Comparison of ENCODE assay signal across 19 cellular contexts in the genomic region with DNA sequence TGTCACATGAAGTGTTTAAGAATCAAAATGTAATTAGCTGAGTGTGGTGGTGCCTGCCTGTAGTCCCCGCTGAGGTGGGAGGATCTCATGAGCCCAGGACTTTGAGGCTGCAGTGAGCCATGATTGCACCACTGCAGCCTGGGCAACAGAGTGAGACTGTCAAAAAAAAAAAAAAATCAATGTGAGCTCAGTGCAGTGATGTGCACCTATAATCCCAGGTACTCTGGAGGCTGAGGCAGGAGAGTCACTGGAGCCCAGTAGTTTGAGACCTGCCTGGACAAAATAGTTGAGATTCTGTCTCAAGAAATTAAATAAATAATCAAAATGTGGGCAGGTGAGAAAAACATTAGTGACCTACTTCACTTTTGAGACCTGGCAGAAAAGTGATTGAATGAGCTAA.
A peak's percentile ranks its signal among the peaks of the same experiment; 100 is the strongest.
DNase-seq lines count a peak whose midpoint lies in the region; ATAC-seq and TF ChIP-seq lines count a peak whose summit lies in the region.
"Had no signal": no experiment of that assay in that cellular context is flagged by ENCODE, and none has a peak within 500 bp of the region (broad histone marks: within the 10 kb centered on the region; RNA-seq: fewer than 3 reads in every experiment).

No MANE protein-coding gene starts in this region.

- H3K23ac ChIP-seq in IMR-90 (ENCODE audit: low read depth, low read length), result peak overlapping the region; percentile 40; the same call in 1 of the 2 replicates

- H3K4me2 ChIP-seq in IMR-90 (ENCODE audit: low read depth, low read length), result no peak overlapping the region

- peak overlapping the region; percentile 88 for H3K4me3 Mint-ChIP-seq in Calu3 (ENCODE audit: low read depth, unreplicated experiment)
- H3K4me3 Mint-ChIP-seq in central memory CD8-positive, alpha-beta T cell, result no peak overlapping the region
- H3K4me3 Mint-ChIP-seq: activated CD8-positive, alpha-beta T cell treated with anti-CD3 and anti-CD28 coated beads for 36 hours; activated T-cell treated with anti-CD3 and anti-CD28 coated beads, Interleukin-2, amount 50 U/mL, for 4 hours had no signal

- BruUV-seq in Calu3 (replicated peaks; lab: Mats Ljungman, UMichigan) (no TSS peak), IMR-90 (replicated peaks; lab: Mats Ljungman, UMichigan) (no TSS peak)

- no peak overlapping the region for H2BK5ac ChIP-seq in IMR-90 (ENCODE audit: low read depth, low read length, poor library complexity, severe bottlenecking)

- no peak overlapping the region for H2BK20ac ChIP-seq in IMR-90 (ENCODE audit: low read depth, low read length)

- H3K9ac ChIP-seq in IMR-90 (ENCODE audit: low read depth, low read length), result no peak overlapping the region

- WGBS in IMR-90 (ENCODE audit: extremely low coverage in 2 of 2, insufficient read length in 1 of 2), 2 experiments, result no CpG with 5 or more reads among the region's 1 CpG

- H3K27me3 Mint-ChIP-seq in Calu3 (ENCODE audit: unreplicated experiment), result no peaks in the 10 kb centered on the region
- H3K27me3 Mint-ChIP-seq in central memory CD8-positive, alpha-beta T cell, result no peaks in the 10 kb centered on the region
- H3K27me3 Mint-ChIP-seq: activated CD8-positive, alpha-beta T cell treated with anti-CD3 and anti-CD28 coated beads for 36 hours had no signal

- H3K27me3 ChIP-seq in IMR-90 (ENCODE audit: control insufficient read depth, insufficient read depth, low read length), result no peaks in the 10 kb centered on the region
- no peaks in the 10 kb centered on the region for H3K27me3 ChIP-seq in neuron (ENCODE audit: insufficient read depth, low read length)
- H3K27me3 ChIP-seq: SJSA1 had no signal

- H3K9me1 ChIP-seq in IMR-90 (ENCODE audit: insufficient read depth, low read length), result no peaks in the 10 kb centered on the region

- peaks cover 26% of the 10 kb centered on the region for H3K4me1 Mint-ChIP-seq in Calu3 (ENCODE audit: low read depth, unreplicated experiment)
- H3K4me1 Mint-ChIP-seq in central memory CD8-positive, alpha-beta T cell, result peaks cover 40% of the 10 kb centered on the region

- no peaks in the 10 kb centered on the region for H3K9me3 Mint-ChIP-seq in Calu3 (ENCODE audit: low read depth, unreplicated experiment)
- no peaks in the 10 kb centered on the region for H3K9me3 Mint-ChIP-seq in central memory CD8-positive, alpha-beta T cell
- H3K9me3 Mint-ChIP-seq: activated CD8-positive, alpha-beta T cell treated with anti-CD3 and anti-CD28 coated beads for 36 hours; activated naive CD4-positive, alpha-beta T cell treated with anti-CD3 and anti-CD28 coated beads, Interleukin-2, amount 50 U/mL, for 72 hours; activated T-cell treated with anti-CD3 and anti-CD28 coated beads, Interleukin-2, amount 50 U/mL, for 4 hours had no signal

- H2AK9ac ChIP-seq in IMR-90 (replicated peaks; ENCODE audit: low read depth, low read length, poor library complexity), result no peak overlapping the region

- H3K4me1 ChIP-seq in IMR-90 (ENCODE audit: control insufficient read depth, insufficient read depth, low read length), result no peaks in the 10 kb centered on the region; the same call in 1 of the 2 replicates
- H3K4me1 ChIP-seq in neuron (ENCODE audit: insufficient read depth, low read length), result peaks cover 26% of the 10 kb centered on the region

- in situ Hi-C loops in IMR-90 (cut with MboI; ENCODE audit: low sequenced_read_pairs), result no loop called here

- H3K9me3 ChIP-seq in IMR-90 (ENCODE audit: control insufficient read depth, insufficient read depth, low read length), result no peaks in the 10 kb centered on the region
- no peaks in the 10 kb centered on the region for H3K9me3 ChIP-seq in neuron (ENCODE audit: low read length)
- H3K9me3 ChIP-seq: Caco-2, SJSA1 had no signal

- peaks cover 12% of the 10 kb centered on the region; the same call in 1 of the 2 replicates for H4K20me1 ChIP-seq in IMR-90 (ENCODE audit: insufficient read depth, low read length)

- ATAC-seq in IMR-90 (ENCODE audit: low read depth) (no peak), GM19463 (IDR thresholded peaks at IDR 0.05; ENCODE audit: unreplicated experiment) (no peak)
- no peak for ATAC-seq in central memory CD8-positive, alpha-beta T cell (replicated peaks; ENCODE audit: extremely low read depth, poor library complexity, severe bottlenecking)
- ATAC-seq: activated CD8-positive, alpha-beta T cell treated with anti-CD3 and anti-CD28 coated beads for 36 hours; activated naive CD4-positive, alpha-beta T cell treated with anti-CD3 and anti-CD28 coated beads, Interleukin-2, amount 50 U/mL, for 72 hours; activated T-cell treated with anti-CD3 and anti-CD28 coated beads, Interleukin-2, amount 50 U/mL, for 4 hours had no signal

- TF ChIP-seq RAD21 in IMR-90 (IDR thresholded peaks at IDR 0.05; ENCODE audit: low read length), result no peak

- peaks cover 64% of the 10 kb centered on the region for H3K36me3 Mint-ChIP-seq in Calu3 (ENCODE audit: insufficient read depth, unreplicated experiment)
- H3K36me3 Mint-ChIP-seq in central memory CD8-positive, alpha-beta T cell (ENCODE audit: insufficient read depth), result peaks cover 27% of the 10 kb centered on the region

- no peak overlapping the region for H3K4me3 ChIP-seq in IMR-90 (ENCODE audit: insufficient read depth, low read depth, low read length)
- H3K4me3 ChIP-seq in neuron (ENCODE audit: low read length), result peak overlapping the region; percentile 93
- H3K4me3 ChIP-seq: SJSA1 had no signal

- no peak overlapping the region for H3K4ac ChIP-seq in IMR-90 (ENCODE audit: low read depth, low read length)

- H2AFZ ChIP-seq in IMR-90 (replicated peaks; ENCODE audit: low read length, poor library complexity) (no peak overlapping the region), neuron (ENCODE audit: low read depth, low read length) (no peak overlapping the region)

- H2BK120ac ChIP-seq in IMR-90 (ENCODE audit: low read depth, low read length), result no peak overlapping the region

- no peak overlapping the region for H3K27ac Mint-ChIP-seq in Calu3 (ENCODE audit: unreplicated experiment)
- H3K27ac Mint-ChIP-seq in central memory CD8-positive, alpha-beta T cell (ENCODE audit: low read depth), result peak overlapping the region; percentile 52
- H3K27ac Mint-ChIP-seq: activated CD8-positive, alpha-beta T cell treated with anti-CD3 and anti-CD28 coated beads for 36 hours had no signal

- CTCF ChIA-PET in Calu3 (lab: Charles Lee) (interaction anchor here (0.6 to 1.7 kb wide), 5 partner anchors 12 to 129 kb away, joined by 3 to 5 read pairs (median 4); no protein-coding TSS in a partner anchor), IMR-90 (lab: Yijun Ruan, JAX) (interaction anchor here (1.3 kb wide), 1 partner anchor 206 kb away, joined by 3 read pairs; no protein-coding TSS in a partner anchor)

- H3K36me3 ChIP-seq in IMR-90 (ENCODE audit: control insufficient read depth, insufficient read depth, low read length) (no peaks in the 10 kb centered on the region), neuron (ENCODE audit: insufficient read depth, low read length) (peaks cover 7% of the 10 kb centered on the region)

- H2AK5ac ChIP-seq in IMR-90 (ENCODE audit: low read depth, low read length), result no peak overlapping the region

- no peak overlapping the region for H4K5ac ChIP-seq in IMR-90 (ENCODE audit: low read depth, low read length)

- H3K27ac ChIP-seq in IMR-90 (ENCODE audit: insufficient read depth, low read length), result no peak overlapping the region
- H3K27ac ChIP-seq: SJSA1 had no signal

- H3K56ac ChIP-seq in IMR-90 (ENCODE audit: extremely low read depth, insufficient read depth, low read length), result no peak overlapping the region

- H4K91ac ChIP-seq in IMR-90 (ENCODE audit: insufficient read depth, low read depth, low read length), result no peak overlapping the region

- TF ChIP-seq POLR2A in IMR-90 (IDR thresholded peaks at IDR 0.05; ENCODE audit: low read depth, low read length), result no peak

- POLR2A ChIA-PET in IMR-90 (lab: Charles Lee; ENCODE audit: unreplicated experiment), result interaction anchor here (0.6 kb wide), 1 partner anchor 187 kb away, joined by 4 read pairs; no protein-coding TSS in a partner anchor

- no peak overlapping the region for H4K8ac ChIP-seq in IMR-90 (ENCODE audit: low read depth in 2 of 2, low read length in 2 of 2)

- no peak overlapping the region for H3K18ac ChIP-seq in IMR-90 (ENCODE audit: low read depth, low read length)

- intact Hi-C loops in Calu3 (cut with micrococcal nuclease; ENCODE audit: unreplicated experiment) (no loop called here), IMR-90 (cut with micrococcal nuclease) (loop anchor here (10.0 kb wide), 1 partner anchor 458 kb away; no protein-coding TSS in a partner anchor)

- DNase-seq in Calu3 (no peak), IMR-90 (no peak), DMS79 treated with DMSO at 0.1 percent for 48 hours (lab: John Stamatoyannopoulos, UW) (no peak), RPMI8226 (no peak)
- no peak for DNase-seq in central memory CD8-positive, alpha-beta T cell (ENCODE audit: low spot score in 2 of 2)
- DNase-seq: activated CD8-positive, alpha-beta T cell treated with anti-CD3 and anti-CD28 coated beads for 36 hours; activated T-cell treated with anti-CD3 and anti-CD28 coated beads, Interleukin-2, amount 50 U/mL, for 4 hours; Caco-2; EL; foreskin fibroblast; NCI-H2227 treated with DMSO at 0.1 percent for 48 hours; NCI-H82; stimulated activated CD4-positive, alpha-beta T cell treated with anti-CD3 and anti-CD28 coated beads, Interleukin-12 subunit alpha, Interleukin-12 subunit beta, amount 100 ng/mL, for 4 hours; stimulated activated CD8-positive, alpha-beta memory T cell treated with anti-CD3 and anti-CD28 coated beads, Interleukin-4, amount 100 ng/mL, for 48 hours; substantia nigra had no signal

- no peak overlapping the region for H3K14ac ChIP-seq in IMR-90 (replicated peaks; ENCODE audit: low read depth, low read length)

- H2BK15ac ChIP-seq in IMR-90 (ENCODE audit: low read depth, low read length), result no peak overlapping the region

- H3K79me1 ChIP-seq in IMR-90 (ENCODE audit: low read depth in 1 of 2, low read length in 2 of 2), result peaks cover 9 to 27% of the 10 kb centered on the region in 2 experiments; a peak in 3 of 4 replicates

- dilution Hi-C loops in IMR-90 (cut with HindIII; ENCODE audit: low sequenced_read_pairs, unreplicated experiment), result no loop called here

- no peak for TF ChIP-seq CTCF in Calu3 (IDR thresholded peaks at IDR 0.05; ENCODE audit: unreplicated experiment)
- TF ChIP-seq CTCF in IMR-90 (conservative IDR thresholded peaks at IDR 0.05; ENCODE audit: low read depth, low read length), result no peak

TF ChIP-seq in IMR-90, 13 proteins besides CTCF, POLR2A, EP300 and RAD21 (continues in another document):
- TF ChIP-seq RFX5 (IDR thresholded peaks at IDR 0.05; ENCODE audit: low read depth, low read length) (no peak), MAZ (IDR thresholded peaks at IDR 0.05; ENCODE audit: borderline replicate concordance, low read depth, low read length) (no peak), BHLHE40 (IDR thresholded peaks at IDR 0.05; ENCODE audit: low read depth, low read length) (no peak), CEBPB (IDR thresholded peaks at IDR 0.05; ENCODE audit: low read depth, low read length) (no peak), SMC3 (IDR thresholded peaks at IDR 0.05; ENCODE audit: low read depth, low read length) (no peak), RCOR1 (IDR thresholded peaks at IDR 0.05; ENCODE audit: insufficient replicate concordance, low read length) (no peak)
